Comparison of ENCODE assay signal across 8 cellular contexts in the genomic region with DNA sequence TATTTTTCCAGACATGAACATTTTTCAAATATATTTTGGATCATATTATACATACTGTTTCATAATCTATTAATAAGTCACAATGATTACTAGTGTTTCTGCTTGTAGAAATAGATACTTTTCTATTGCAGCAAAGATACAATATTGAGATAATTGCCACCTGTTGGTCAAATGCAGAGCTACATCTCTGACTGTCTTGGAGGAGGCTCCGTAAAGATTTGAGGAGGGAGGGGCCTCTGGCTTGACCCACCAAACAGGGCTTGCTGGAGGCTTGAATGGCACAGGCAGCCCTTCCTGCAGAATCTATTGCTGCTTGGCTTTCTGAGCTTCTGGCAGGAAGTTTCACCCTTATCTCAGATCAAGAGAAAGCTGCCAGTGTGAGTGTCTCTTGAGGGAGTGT.
DNase-seq lines count a peak whose midpoint lies in the region; ATAC-seq, FAIRE-seq and TF ChIP-seq lines count a peak whose summit lies in the region.

No MANE protein-coding gene starts in this region.

- TF ChIP-seq POLR2A in GM12892 (IDR thresholded peaks at IDR 0.05; ENCODE audit: low read depth, low read length) (no peak), body of pancreas (IDR thresholded peaks at IDR 0.05) (no peak)

- H3K4me2 ChIP-seq in PC-9, result no peak overlapping the region

- H3K4me3 ChIP-seq in ACC112 (ENCODE audit: low read depth, low read length) (no peak overlapping the region), PC-9 (no peak overlapping the region), body of pancreas (no peak overlapping the region), kidney epithelial cell (ENCODE audit: low read depth, low read length) (no peak overlapping the region)

- H3K27me3 ChIP-seq in ACC112 (ENCODE audit: insufficient read depth, low read length) (no peaks in the 10 kb centered on the region), PC-9 (ENCODE audit: insufficient read depth, low read depth) (no peaks in the 10 kb centered on the region), body of pancreas (no peaks in the 10 kb centered on the region), kidney epithelial cell (ENCODE audit: control insufficient read depth, insufficient read depth, low read length) (no peaks in the 10 kb centered on the region)

- POLR2A ChIA-PET in PC-9 (lab: Charles Lee; ENCODE audit: unreplicated experiment), result no interaction called here

- WGBS in body of pancreas, 2 donors, result 0% methylated on average over 1 of the region's 1 CpG

- H3F3A ChIP-seq in PC-9 (ENCODE audit: insufficient read depth, low read depth), result no peaks in the 10 kb centered on the region

- H3K9me2 ChIP-seq in PC-9 (ENCODE audit: insufficient read depth), result no peaks in the 10 kb centered on the region

- intact Hi-C loops in PC-9 (cut with micrococcal nuclease; ENCODE audit: unreplicated experiment) (no loop called here), body of pancreas (cut with DNase I) (no loop called here)

- peak; percentile 73 for FAIRE-seq in GM12892 (lab: Jason Lieb, UNC)

- H3K27ac ChIP-seq in ACC112 (ENCODE audit: low read depth, low read length) (no peak overlapping the region), PC-9 (no peak overlapping the region), body of pancreas (no peak overlapping the region)

- peak; percentile 42; the same call in 1 of the 2 replicates for TF ChIP-seq CTCF in PC-9 (conservative IDR thresholded peaks at IDR 0.05)
- peak in 6 of 7 experiments; percentile 25 to 46 (median 38) for TF ChIP-seq CTCF in body of pancreas (IDR thresholded peaks at IDR 0.05)
- peak; percentile 41 for TF ChIP-seq CTCF in kidney epithelial cell (IDR thresholded peaks at IDR 0.05; ENCODE audit: insufficient read depth, low read length, poor library complexity, severe bottlenecking)

- no peak for DNase-seq in GM12892 (ENCODE audit: insufficient read length)
- peak in 1 of 2 experiments; percentile 37 for DNase-seq in PC-9
- DNase-seq in body of pancreas, result peak; percentile 18 to 40 (median 27)
- DNase-seq in kidney epithelial cell (ENCODE audit: low read depth), result no peak
- DNase-seq in stromal cell of bone marrow (ENCODE audit: low read depth), result peak; percentile 32
- no peak for DNase-seq in GM19240 (ENCODE audit: insufficient read length, low spot score)

- H3K79me2 ChIP-seq in ACC112 (ENCODE audit: control insufficient read depth, insufficient read depth, low read length, unreplicated experiment) (no peaks in the 10 kb centered on the region), PC-9 (ENCODE audit: low read depth) (no peaks in the 10 kb centered on the region)

- no peaks in the 10 kb centered on the region for H3K9me3 ChIP-seq in PC-9 (ENCODE audit: insufficient read depth, low read depth)
- no peaks in the 10 kb centered on the region for H3K9me3 ChIP-seq in body of pancreas

- H2AFZ ChIP-seq in ACC112 (ENCODE audit: low read length, unreplicated experiment), result peak overlapping the region; percentile 50
- no peak overlapping the region for H2AFZ ChIP-seq in PC-9

- H3K36me3 ChIP-seq in ACC112 (ENCODE audit: insufficient read depth, low read length), result no peaks in the 10 kb centered on the region
- no peaks in the 10 kb centered on the region for H3K36me3 ChIP-seq in PC-9 (ENCODE audit: low read depth)
- H3K36me3 ChIP-seq in body of pancreas (replicated peaks in 1 of 2; ENCODE audit: insufficient read depth in 1 of 2, low read depth in 2 of 2), result no peaks in the 10 kb centered on the region
- no peaks in the 10 kb centered on the region for H3K36me3 ChIP-seq in kidney epithelial cell (ENCODE audit: control insufficient read depth, insufficient read depth, low read length)

- CTCF ChIA-PET in PC-9 (lab: Charles Lee), result no interaction called here

- BruUV-seq in PC-9 (replicated peaks; lab: Mats Ljungman, UMichigan), result no TSS peak

- no peaks in the 10 kb centered on the region for H4K20me1 ChIP-seq in PC-9 (ENCODE audit: insufficient read depth)

- H3K4me1 ChIP-seq in ACC112 (ENCODE audit: control insufficient read depth, insufficient read depth, low read length, unreplicated experiment) (peaks cover 14% of the 10 kb centered on the region), PC-9 (replicated peaks; ENCODE audit: insufficient read depth) (no peaks in the 10 kb centered on the region), body of pancreas (no peaks in the 10 kb centered on the region)

- ATAC-seq in HG02884 (IDR thresholded peaks at IDR 0.05; ENCODE audit: unreplicated experiment) (peak; percentile 88), body of pancreas (peak; percentile 55)

Comparison
In these comparisons a context has a peak if more than half of its experiments do, and no peak if none do; other contexts are left out.
1. DNase-seq: peak in body of pancreas (4 of 4) and stromal cell of bone marrow (single experiment); none in GM12892 (single experiment), kidney epithelial cell (single experiment) and GM19240 (single experiment).
2. Peak in every context shown above with its lines, with median percentiles within 50 percentile points of each other: CTCF ChIP-seq.